Comparison of ENCODE assay signal across 1 cellular context in genomic region chr21:33670076-33670475, GRCh38.
TF ChIP-seq lines count a peak whose summit lies in the region.

No MANE protein-coding gene starts in this region.

TF ChIP-seq in HCT116, 20 proteins besides CTCF, POLR2A, EP300 and RAD21 (continued from another document):
- TF ChIP-seq REST (IDR thresholded peaks at IDR 0.05; ENCODE audit: low read depth) = no peak
